1 cellular context compared by ENCODE assay signal in genomic region chr12:116885496-116885895, GRCh38.
TF ChIP-seq lines count a peak whose summit lies in the region.

No MANE protein-coding gene starts in this region.

TF ChIP-seq in WTC11, 78 proteins besides CTCF, POLR2A, EP300 and RAD21 (continued from another document):
- TF ChIP-seq ZNF281 (CRISPR knock-in tag; IDR thresholded peaks at IDR 0.05), result no peak
- TF ChIP-seq MAX (CRISPR knock-in tag; IDR thresholded peaks at IDR 0.05), result no peak
- TF ChIP-seq ZBTB21 (CRISPR knock-in tag; IDR thresholded peaks at IDR 0.05; ENCODE audit: borderline replicate concordance), result no peak
- TF ChIP-seq AFF4 (CRISPR knock-in tag; IDR thresholded peaks at IDR 0.05; ENCODE audit: borderline replicate concordance), result no peak
- no peak for TF ChIP-seq E2F4 (CRISPR knock-in tag; IDR thresholded peaks at IDR 0.05; ENCODE audit: borderline replicate concordance, low read depth)
- no peak for TF ChIP-seq CREB1 (CRISPR knock-in tag; IDR thresholded peaks at IDR 0.05)
- TF ChIP-seq NFATC4 (CRISPR knock-in tag; IDR thresholded peaks at IDR 0.05), result no peak
- no peak for TF ChIP-seq HMGA2 (CRISPR knock-in tag; IDR thresholded peaks at IDR 0.05)
- no peak for TF ChIP-seq E2F1 (CRISPR knock-in tag; IDR thresholded peaks at IDR 0.05)
- TF ChIP-seq ZBTB43 (CRISPR knock-in tag; IDR thresholded peaks at IDR 0.05), result no peak
- TF ChIP-seq MLX (CRISPR knock-in tag; IDR thresholded peaks at IDR 0.05), result no peak
- TF ChIP-seq ZNF121 (CRISPR knock-in tag; IDR thresholded peaks at IDR 0.05), result no peak
- TF ChIP-seq OVOL2 (CRISPR knock-in tag; IDR thresholded peaks at IDR 0.05; ENCODE audit: borderline replicate concordance), result no peak
- no peak for TF ChIP-seq ZNF671 (CRISPR knock-in tag; IDR thresholded peaks at IDR 0.05)
- no peak for TF ChIP-seq USF2 (CRISPR knock-in tag; IDR thresholded peaks at IDR 0.05)
- no peak for TF ChIP-seq TEAD1 (CRISPR knock-in tag; IDR thresholded peaks at IDR 0.05)
- no peak for TF ChIP-seq FOXJ3 (CRISPR knock-in tag; IDR thresholded peaks at IDR 0.05; ENCODE audit: borderline replicate concordance)
TF ChIP-seq in WTC11: peak in this region for 0.
